ENCODE assay signal across 12 cellular contexts in genomic region chr4:165209796-165210195, GRCh38. TPM values are rescaled to one million over a fixed set of nuclear protein-coding genes. Genes with fewer than 3 reads are reported as not detected.
DNase-seq lines count a peak whose midpoint lies in the region; ATAC-seq and TF ChIP-seq lines count a peak whose summit lies in the region.
"Had no signal": no experiment of that assay in that cellular context is flagged by ENCODE, and none has a peak within 500 bp of the region (broad histone marks: within the 10 kb centered on the region; RNA-seq: fewer than 3 reads in every experiment).

No MANE protein-coding gene starts in this region.

- H4K20me1 ChIP-seq in SU-DHL-6 (ENCODE audit: low read depth, low read length), result peaks cover 26% of the 10 kb centered on the region

- H3K4me3 ChIP-seq in SU-DHL-6 (ENCODE audit: insufficient read depth, low read length, poor library complexity, severe bottlenecking) (no peak overlapping the region), epithelial cell of proximal tubule (ENCODE audit: low read depth, low read length) (peak overlapping the region; percentile 1)

- H3K36me3 Mint-ChIP-seq in activated naive CD4-positive, alpha-beta T cell treated with anti-CD3 and anti-CD28 coated beads, Interleukin-2, amount 10 ng/mL, durations not matched to agents 7 days and 5 days, result peaks cover 26% of the 10 kb centered on the region
- H3K36me3 Mint-ChIP-seq in activated naive CD4-positive, alpha-beta T cell treated with anti-CD3 and anti-CD28 coated beads, Interleukin-2, amount 50 U/mL, for 72 hours, result peaks cover 11 to 19% of the 10 kb centered on the region in 2 donors
- peaks cover 6 to 14% of the 10 kb centered on the region in 2 donors for H3K36me3 Mint-ChIP-seq in CD14-positive monocyte

- no peak overlapping the region for H3K9ac ChIP-seq in SU-DHL-6 (ENCODE audit: low read length)

- H3K27me3 Mint-ChIP-seq in activated naive CD4-positive, alpha-beta T cell treated with anti-CD3 and anti-CD28 coated beads, Interleukin-2, amount 10 ng/mL, durations not matched to agents 7 days and 5 days, result no peaks in the 10 kb centered on the region
- H3K27me3 Mint-ChIP-seq in CD14-positive monocyte (ENCODE audit: low read depth in 3 of 3), result peaks cover 0 to 6% (median 0%) of the 10 kb centered on the region in 3 donors

- CTCF ChIA-PET in activated naive CD4-positive, alpha-beta T cell treated with anti-CD3 and anti-CD28 coated beads, Interleukin-2, amount 10 ng/mL, durations not matched to agents 7 days and 5 days (lab: Charles Lee), result interaction anchor here (1.4 kb wide), 1 partner anchor 133 kb away, joined by 3 read pairs; no protein-coding TSS in a partner anchor

- ATAC-seq in activated naive CD4-positive, alpha-beta T cell treated with anti-CD3 and anti-CD28 coated beads, Interleukin-2, amount 50 U/mL, for 72 hours, result no peak
- no peak for ATAC-seq in GM21447 (IDR thresholded peaks at IDR 0.05; ENCODE audit: unreplicated experiment)

- no peak for DNase-seq in activated naive CD4-positive, alpha-beta T cell treated with anti-CD3 and anti-CD28 coated beads, Interleukin-2, amount 10 ng/mL, durations not matched to agents 7 days and 5 days
- no peak for DNase-seq in activated naive CD4-positive, alpha-beta T cell treated with anti-CD3 and anti-CD28 coated beads, Interleukin-2, amount 50 U/mL, for 72 hours (ENCODE audit: low spot score in 2 of 2)
- DNase-seq in epithelial cell of proximal tubule (ENCODE audit: low read depth) (no peak), substantia nigra (lab: John Stamatoyannopoulos, UW) (peak in 6 of 49 donors; percentile 4 to 35 (median 20)), CD14-positive monocyte (ENCODE audit: low spot score) (no peak), NCI-H1694 (lab: John Stamatoyannopoulos, UW) (no peak)
- DNase-seq: AML-193, dermis blood vessel endothelial cell, GDM1, NCI-H1092 treated with DMSO at 0.1 percent for 48 hours had no signal

- H3K9me3 ChIP-seq in SU-DHL-6 (ENCODE audit: insufficient read depth, low read length), result no peaks in the 10 kb centered on the region

- no peak overlapping the region for H2AFZ ChIP-seq in SU-DHL-6 (ENCODE audit: low read depth, low read length, severe bottlenecking)

- intact Hi-C loops in CD14-positive monocyte (cut with micrococcal nuclease), result loop anchor here (5.0 to 10.0 kb wide), 5 partner anchors 45 to 115 kb away; partner anchors contain the start of genes MSMO1 (in 2 of the 2) and TMEM192 (in 1 of the 2)

- H3K4me3 Mint-ChIP-seq in activated naive CD4-positive, alpha-beta T cell treated with anti-CD3 and anti-CD28 coated beads, Interleukin-2, amount 10 ng/mL, durations not matched to agents 7 days and 5 days, result peak overlapping the region; percentile 1
- H3K4me3 Mint-ChIP-seq in CD14-positive monocyte, result no peak overlapping the region

- no peaks in the 10 kb centered on the region for H3K9me2 ChIP-seq in SU-DHL-6 (replicated peaks; ENCODE audit: insufficient read depth, low read length)

- peaks cover 33% of the 10 kb centered on the region for H3K79me2 ChIP-seq in SU-DHL-6 (ENCODE audit: insufficient read depth, low read length)

- peaks cover 76% of the 10 kb centered on the region for H3K4me1 Mint-ChIP-seq in activated naive CD4-positive, alpha-beta T cell treated with anti-CD3 and anti-CD28 coated beads, Interleukin-2, amount 10 ng/mL, durations not matched to agents 7 days and 5 days
- H3K4me1 Mint-ChIP-seq in CD14-positive monocyte, result peaks cover 66% of the 10 kb centered on the region

- H3K36me3 ChIP-seq in SU-DHL-6 (ENCODE audit: low read length), result peaks cover 7% of the 10 kb centered on the region; the same call in 1 of the 2 replicates

- no peak overlapping the region for H3K27ac ChIP-seq in SU-DHL-6 (ENCODE audit: low read depth, low read length)
- peak overlapping the region; percentile 3 for H3K27ac ChIP-seq in substantia nigra (ENCODE audit: low read depth, low read length, poor library complexity, severe bottlenecking)

- TF ChIP-seq CTCF in SU-DHL-6 (IDR thresholded peaks at IDR 0.05; ENCODE audit: insufficient read depth, low read length, poor library complexity, severe bottlenecking) (no peak), epithelial cell of proximal tubule (conservative IDR thresholded peaks at IDR 0.05; ENCODE audit: low read depth, low read length) (no peak), CD14-positive monocyte (IDR thresholded peaks at IDR 0.05) (no peak)

- H3K27ac Mint-ChIP-seq in activated naive CD4-positive, alpha-beta T cell treated with anti-CD3 and anti-CD28 coated beads, Interleukin-2, amount 10 ng/mL, durations not matched to agents 7 days and 5 days, result no peak overlapping the region
- H3K27ac Mint-ChIP-seq in activated naive CD4-positive, alpha-beta T cell treated with anti-CD3 and anti-CD28 coated beads, Interleukin-2, amount 50 U/mL, for 72 hours, result no peak overlapping the region
- peak overlapping the region in 1 of 7 donors; percentile 59 for H3K27ac Mint-ChIP-seq in CD14-positive monocyte

- H3K4me2 ChIP-seq in SU-DHL-6 (ENCODE audit: low read depth, low read length, poor library complexity, severe bottlenecking), result peak overlapping the region; percentile 66

- H3K27me3 ChIP-seq in SU-DHL-6 (ENCODE audit: low read length), result no peaks in the 10 kb centered on the region

- H3F3A ChIP-seq in SU-DHL-6 (ENCODE audit: insufficient read depth), result no peaks in the 10 kb centered on the region

- no peaks in the 10 kb centered on the region for H3K9me3 Mint-ChIP-seq in activated naive CD4-positive, alpha-beta T cell treated with anti-CD3 and anti-CD28 coated beads, Interleukin-2, amount 10 ng/mL, durations not matched to agents 7 days and 5 days
- H3K9me3 Mint-ChIP-seq in activated naive CD4-positive, alpha-beta T cell treated with anti-CD3 and anti-CD28 coated beads, Interleukin-2, amount 50 U/mL, for 72 hours, result peaks cover 0 to 11% of the 10 kb centered on the region in 2 donors
- no peaks in the 10 kb centered on the region for H3K9me3 Mint-ChIP-seq in CD14-positive monocyte

RNA-seq across cellular contexts. Expression of gene KLHL2, which starts 2.4 kb away (rescaled TPM):
- total RNA-seq in activated naive CD4-positive, alpha-beta T cell treated with anti-CD3 and anti-CD28 coated beads, Interleukin-2, amount 50 U/mL, for 72 hours, result 10 to 100 TPM; 32.1 to 35.1 TPM
- total RNA-seq in epithelial cell of proximal tubule, result 17.4 and 19.5 TPM in 2 replicates
- polyA plus RNA-seq in CD14-positive monocyte, result 10 to 100 TPM in 1 of 2 donors, 1 to 10 TPM in 1; 6.9 to 11.1 TPM
